ENCODE assay signal across 18 cellular contexts in the genomic region with DNA sequence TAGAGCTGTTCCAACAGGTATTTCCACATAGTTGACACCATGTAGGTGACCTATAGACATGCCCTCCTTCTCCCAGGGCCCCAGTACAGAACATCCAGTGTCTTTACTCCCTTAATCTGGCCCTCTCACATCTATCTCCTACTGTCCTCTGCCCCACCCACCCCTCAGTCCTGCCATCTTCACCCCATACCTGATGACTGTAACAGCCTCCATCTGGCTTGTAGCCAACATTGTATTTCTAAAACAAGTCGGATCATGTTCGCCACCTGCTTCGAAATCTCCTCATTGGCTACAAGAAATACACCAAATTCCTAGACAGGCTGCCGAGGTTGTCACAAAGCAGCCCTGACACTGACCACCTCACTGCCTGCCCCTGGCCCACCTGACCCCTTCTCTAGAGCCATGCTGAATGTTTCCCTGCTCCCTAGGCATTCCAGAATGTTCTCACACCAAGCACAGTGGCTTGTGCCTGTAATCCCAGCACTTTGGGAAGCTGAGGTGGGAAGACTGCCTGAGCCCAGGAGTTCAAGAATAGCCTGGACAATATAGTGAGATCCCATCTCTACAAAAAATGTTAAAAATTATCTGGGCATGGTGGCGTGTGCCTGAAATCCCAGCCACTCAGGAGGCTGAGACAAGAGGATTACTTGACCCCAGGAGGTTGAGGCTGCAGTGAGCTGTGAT. TPM values are rescaled to one million over a fixed set of nuclear protein-coding genes. Genes with fewer than 3 reads are reported as not detected.
A peak's percentile ranks its signal among the peaks of the same experiment; 100 is the strongest.
DNase-seq lines count a peak whose midpoint lies in the region; ATAC-seq and TF ChIP-seq lines count a peak whose summit lies in the region.
"Had no signal": no experiment of that assay in that cellular context is flagged by ENCODE, and none has a peak within 500 bp of the region (broad histone marks: within the 10 kb centered on the region; RNA-seq: fewer than 3 reads in every experiment).

No MANE protein-coding gene starts in this region.

- no peak overlapping the region for H3K27ac Mint-ChIP-seq in MCF 10A (ENCODE audit: low read depth, unreplicated experiment)
- peak overlapping the region in 1 of 2 donors; percentile 81 for H3K27ac Mint-ChIP-seq in stimulated activated naive CD8-positive, alpha-beta T cell treated with anti-CD3 and anti-CD28 coated beads, Interleukin-15, amount 100 ng/mL, for 72 hours
- H3K27ac Mint-ChIP-seq: activated CD4-positive, alpha-beta T cell treated with anti-CD3 and anti-CD28 coated beads, Interleukin-2, amount 10 ng/mL, durations not matched to agents 7 days and 5 days had no signal

- H4K20me1 ChIP-seq in mammary epithelial cell (ENCODE audit: insufficient read depth, low read length): no peaks in the 10 kb centered on the region

- intact Hi-C loops in MCF 10A (cut with micrococcal nuclease): no loop called here
- intact Hi-C loops in breast epithelium (cut with DNase I; ENCODE audit: low total_unique reads): no loop called here
- intact Hi-C loops in mammary epithelial cell (cut with micrococcal nuclease): no loop called here
- intact Hi-C loops in head of caudate nucleus (cut with DNase I): no loop called here

- TF ChIP-seq POLR2A in breast epithelium (IDR thresholded peaks at IDR 0.05): no peak

- peaks cover 0 to 5% of the 10 kb centered on the region in 2 donors for H3K4me1 ChIP-seq in breast epithelium
- H3K4me1 ChIP-seq in mammary epithelial cell (ENCODE audit: insufficient read depth, low read length): no peaks in the 10 kb centered on the region
- H3K4me1 ChIP-seq: HAP-1 had no signal

- peak; percentile 52 for DNase-seq in MCF 10A (ENCODE audit: unreplicated experiment)
- DNase-seq in breast epithelium (ENCODE audit: low spot score in 2 of 2): no peak
- DNase-seq in NCI-H69 (lab: John Stamatoyannopoulos, UW): peak; percentile 31
- peak; percentile 19 for DNase-seq in mammary epithelial cell
- DNase-seq in stimulated activated naive CD8-positive, alpha-beta T cell treated with anti-CD3 and anti-CD28 coated beads, Interleukin-15, amount 100 ng/mL, for 72 hours: no peak
- DNase-seq in NCI-H446 (lab: John Stamatoyannopoulos, UW): no peak
- DNase-seq in head of caudate nucleus: no peak
- DNase-seq: activated CD4-positive, alpha-beta T cell treated with anti-CD3 and anti-CD28 coated beads, Interleukin-2, amount 10 ng/mL, durations not matched to agents 7 days and 5 days; activated gamma-delta T cell; brain microvascular endothelial cell; kidney; MV-4-11; NCI-H2081; SIG-M5; T-helper 9 cell had no signal

- H3K36me3 ChIP-seq in breast epithelium: no peaks in the 10 kb centered on the region
- H3K36me3 ChIP-seq in mammary epithelial cell (ENCODE audit: insufficient read depth, low read length): no peaks in the 10 kb centered on the region
- H3K36me3 ChIP-seq: brain microvascular endothelial cell, HAP-1, neutrophil had no signal

- H3K4me3 ChIP-seq in breast epithelium: no peak overlapping the region
- no peak overlapping the region for H3K4me3 ChIP-seq in mammary epithelial cell (replicated peaks in 1 of 3; ENCODE audit: insufficient read depth in 1 of 3, low read depth in 2 of 3, low read length in 3 of 3)
- H3K4me3 ChIP-seq: HAP-1 had no signal

- no peaks in the 10 kb centered on the region for H3K9me3 Mint-ChIP-seq in MCF 10A (ENCODE audit: unreplicated experiment)
- H3K9me3 Mint-ChIP-seq in stimulated activated naive CD8-positive, alpha-beta T cell treated with anti-CD3 and anti-CD28 coated beads, Interleukin-15, amount 100 ng/mL, for 72 hours: no peaks in the 10 kb centered on the region
- H3K9me3 Mint-ChIP-seq: activated CD4-positive, alpha-beta T cell treated with anti-CD3 and anti-CD28 coated beads, Interleukin-2, amount 10 ng/mL, durations not matched to agents 7 days and 5 days had no signal

- H3K27ac ChIP-seq in breast epithelium: no peak overlapping the region
- no peak overlapping the region for H3K27ac ChIP-seq in mammary epithelial cell (ENCODE audit: insufficient read depth, low read depth, low read length)
- H3K27ac ChIP-seq: brain microvascular endothelial cell, neutrophil had no signal

- dilution Hi-C loops in mammary epithelial cell (cut with HindIII; ENCODE audit: low sequenced_read_pairs): no loop called here

- no peak overlapping the region for H3K4me3 Mint-ChIP-seq in MCF 10A (ENCODE audit: unreplicated experiment)
- peak overlapping the region; percentile 24 to 63 for H3K4me3 Mint-ChIP-seq in stimulated activated naive CD8-positive, alpha-beta T cell treated with anti-CD3 and anti-CD28 coated beads, Interleukin-15, amount 100 ng/mL, for 72 hours

- H3K79me2 ChIP-seq in mammary epithelial cell (ENCODE audit: insufficient read depth, low read length): no peaks in the 10 kb centered on the region

- CTCF ChIA-PET in MCF 10A (lab: Yijun Ruan, JAX): interaction anchor here (0.9 kb wide), 1 partner anchor 452 kb away, joined by 3 read pairs; no protein-coding TSS in a partner anchor
- CTCF ChIA-PET in mammary epithelial cell (lab: Charles Lee; ENCODE audit: low non-redundant PET): no interaction called here

- H3K27me3 ChIP-seq in breast epithelium (no peaks in the 10 kb centered on the region), mammary epithelial cell (ENCODE audit: insufficient read depth, low read length) (no peaks in the 10 kb centered on the region)
- H3K27me3 ChIP-seq: brain microvascular endothelial cell, neutrophil had no signal

- in situ Hi-C loops in mammary epithelial cell (cut with MboI; ENCODE audit: low sequenced_read_pairs in 2 of 2): no loop called here

- H3K4me1 Mint-ChIP-seq in MCF 10A (ENCODE audit: insufficient read depth, unreplicated experiment): peaks cover 5% of the 10 kb centered on the region
- peaks cover 80% of the 10 kb centered on the region for H3K4me1 Mint-ChIP-seq in stimulated activated naive CD8-positive, alpha-beta T cell treated with anti-CD3 and anti-CD28 coated beads, Interleukin-15, amount 100 ng/mL, for 72 hours

- no peak overlapping the region for H2AFZ ChIP-seq in mammary epithelial cell (ENCODE audit: low read depth, low read length)

- no peak for TF ChIP-seq CTCF in MCF 10A (IDR thresholded peaks at IDR 0.05; ENCODE audit: unreplicated experiment)
- no peak for TF ChIP-seq CTCF in breast epithelium (IDR thresholded peaks at IDR 0.05)
- no peak for TF ChIP-seq CTCF in mammary epithelial cell (conservative IDR thresholded peaks at IDR 0.05 in 1 of 2, IDR thresholded peaks at IDR 0.05 in 1 of 2; ENCODE audit: extremely low read depth in 1 of 2, insufficient read depth in 1 of 2, low read depth in 1 of 2, low read length in 2 of 2)

- H3K9ac ChIP-seq in mammary epithelial cell (ENCODE audit: insufficient read depth, low read length): no peak overlapping the region

- no peaks in the 10 kb centered on the region for H3K9me3 ChIP-seq in breast epithelium
- H3K9me3 ChIP-seq in mammary epithelial cell (replicated peaks; ENCODE audit: insufficient read depth, low read length): no peaks in the 10 kb centered on the region
- H3K9me3 ChIP-seq: HAP-1, neutrophil had no signal

- no TSS peak for BruUV-seq in MCF 10A (replicated peaks; lab: Mats Ljungman, UMichigan)
- BruUV-seq in mammary epithelial cell (replicated peaks; lab: Mats Ljungman, UMichigan): no TSS peak

- 70% methylated on average over 5 of the region's 5 CpGs for WGBS in mammary epithelial cell (ENCODE audit: low coverage, missing lambda C conversion rate)

- POLR2A ChIA-PET in MCF 10A (lab: Yijun Ruan, JAX): no interaction called here

- no peaks in the 10 kb centered on the region for H3K36me3 Mint-ChIP-seq in MCF 10A (ENCODE audit: insufficient read depth, unreplicated experiment)

- ATAC-seq in stimulated activated naive CD8-positive, alpha-beta T cell treated with anti-CD3 and anti-CD28 coated beads, Interleukin-15, amount 100 ng/mL, for 72 hours: no peak
- no peak for ATAC-seq in HG02798 (IDR thresholded peaks at IDR 0.05; ENCODE audit: poor library complexity, unreplicated experiment)

- H3K4me2 ChIP-seq in mammary epithelial cell (ENCODE audit: insufficient read depth, low read depth, low read length): no peak overlapping the region

- H3K27me3 Mint-ChIP-seq in MCF 10A (ENCODE audit: insufficient read depth, unreplicated experiment): no peaks in the 10 kb centered on the region
- no peaks in the 10 kb centered on the region for H3K27me3 Mint-ChIP-seq in stimulated activated naive CD8-positive, alpha-beta T cell treated with anti-CD3 and anti-CD28 coated beads, Interleukin-15, amount 100 ng/mL, for 72 hours
- H3K27me3 Mint-ChIP-seq: activated CD4-positive, alpha-beta T cell treated with anti-CD3 and anti-CD28 coated beads, Interleukin-2, amount 10 ng/mL, durations not matched to agents 7 days and 5 days had no signal

RNA-seq across cellular contexts. Expression of a gene that starts 6.0 kb away (rescaled TPM):
- 0.29 TPM in 1 of 2 replicates, not detected in the other for total RNA-seq in MCF 10A (2022)
- 1 to 10 TPM; 2.3 to 6.4 (median 3.8) TPM for total RNA-seq in breast epithelium
- total RNA-seq in mammary epithelial cell: under 1 TPM; 0.16 to 0.17 TPM
- 0.01 TPM for polyA plus RNA-seq in mammary epithelial cell
- polyA minus RNA-seq in mammary epithelial cell: not detected

Comparison
In these comparisons a context has a peak if more than half of its experiments do, and no peak if none do; other contexts are left out.
1. DNase-seq: peak in MCF 10A (single experiment), NCI-H69 (single experiment) and mammary epithelial cell (single experiment); none in breast epithelium (0 of 2), stimulated activated naive CD8-positive, alpha-beta T cell treated with anti-CD3 and anti-CD28 coated beads, Interleukin-15, amount 100 ng/mL, for 72 hours (0 of 2), NCI-H446 (0 of 2) and head of caudate nucleus (0 of 42).